15 cellular contexts compared by ENCODE assay signal in the genomic region with DNA sequence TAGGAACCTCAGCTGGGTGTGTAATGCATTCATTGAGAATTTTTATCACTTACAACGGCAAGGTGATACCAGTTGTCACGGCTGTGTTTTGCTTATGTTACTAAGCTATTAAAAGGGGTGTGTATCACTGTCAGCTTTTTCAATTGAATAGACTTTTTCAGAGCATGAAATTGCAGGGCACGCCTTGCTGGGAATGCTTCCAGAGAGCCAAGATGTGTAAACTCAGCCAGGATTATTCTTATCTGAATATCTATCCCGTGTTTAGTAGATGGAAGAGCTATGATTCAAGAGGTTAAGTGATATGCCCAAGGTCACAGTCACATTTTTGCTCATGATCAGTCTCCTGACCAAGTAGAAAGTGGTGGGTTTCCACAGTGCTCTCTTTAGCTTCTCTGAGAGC. TPM values are rescaled to one million over a fixed set of nuclear protein-coding genes. Genes with fewer than 3 reads are reported as not detected.
DNase-seq lines count a peak whose midpoint lies in the region; ATAC-seq and TF ChIP-seq lines count a peak whose summit lies in the region.
"Had no signal": no experiment of that assay in that cellular context is flagged by ENCODE, and none has a peak within 500 bp of the region (broad histone marks: within the 10 kb centered on the region; RNA-seq: fewer than 3 reads in every experiment).

No MANE protein-coding gene starts in this region.

- no peaks in the 10 kb centered on the region for H3K36me3 Mint-ChIP-seq in T-helper 17 cell (ENCODE audit: low read depth)
- H3K36me3 Mint-ChIP-seq: neural progenitor cell had no signal

- peaks cover 0 to 39% (median 4%) of the 10 kb centered on the region in 4 donors for H3K4me1 ChIP-seq in Peyer's patch
- H3K4me1 ChIP-seq: neural progenitor cell had no signal

- TF ChIP-seq CTCF in AG10803 (conservative IDR thresholded peaks at IDR 0.05; ENCODE audit: low read length) (no peak), Peyer's patch (IDR thresholded peaks at IDR 0.05) (no peak)

- peak; percentile 28 for DNase-seq in AG10803 (ENCODE audit: low read depth)
- DNase-seq in M059J (ENCODE audit: low read depth), result peak; percentile 77
- peak in 2 of 3 donors; percentile 78 to 90 for DNase-seq in Peyer's patch
- peak; percentile 59 for DNase-seq in foreskin melanocyte
- DNase-seq in NCI-H1694 treated with DMSO at 0.1 percent for 48 hours (lab: John Stamatoyannopoulos, UW), result no peak
- DNase-seq in T-helper 17 cell, result no peak
- no peak for DNase-seq in activated CD8-positive, alpha-beta memory T cell treated with anti-CD3 and anti-CD28 coated beads, Interleukin-2, amount 50 U/mL, for 48 hours
- DNase-seq in glomerular visceral epithelial cell (ENCODE audit: extremely low spot score), result no peak
- DNase-seq: activated CD4-positive, CD25-positive, alpha-beta regulatory T cell treated with anti-CD3 and anti-CD28 coated beads, Interleukin-2, amount 50 U/mL, for 72 hours; kidney; SK-N-SH had no signal

- H3K27ac Mint-ChIP-seq in T-helper 17 cell, result no peak overlapping the region
- H3K27ac Mint-ChIP-seq: activated T-helper 1 cell treated with anti-CD3 and anti-CD28 coated beads, Interleukin-12 subunit alpha, Interleukin-12 subunit beta, Interleukin-2, Interleukin-4 antibody, amounts not matched to agents 30 ng/mL and 10 ng/mL and 1 ng/mL, durations not matched to agents 14 hours and 24 hours and 36 hours; B cell; neural progenitor cell had no signal

- ATAC-seq in T-helper 17 cell, result no peak

- no peak overlapping the region for H3K4me3 ChIP-seq in AG10803 (ENCODE audit: low read length)
- H3K4me3 ChIP-seq in Peyer's patch, result no peak overlapping the region
- H3K4me3 ChIP-seq: neural progenitor cell had no signal

- peak overlapping the region in 3 of 4 donors; percentile 64 to 85 (median 84) for H3K27ac ChIP-seq in Peyer's patch
- H3K27ac ChIP-seq: neural progenitor cell had no signal

- H3K4me3 Mint-ChIP-seq in T-helper 17 cell, result no peak overlapping the region
- H3K4me3 Mint-ChIP-seq: activated T-helper 1 cell treated with anti-CD3 and anti-CD28 coated beads, Interleukin-12 subunit alpha, Interleukin-12 subunit beta, Interleukin-2, Interleukin-4 antibody, amounts not matched to agents 30 ng/mL and 10 ng/mL and 1 ng/mL, durations not matched to agents 14 hours and 24 hours and 36 hours; B cell; neural progenitor cell had no signal

- no peaks in the 10 kb centered on the region for H3K27me3 ChIP-seq in Peyer's patch

- H3K9me3 ChIP-seq in Peyer's patch (no peaks in the 10 kb centered on the region), T-helper 17 cell (ENCODE audit: control insufficient read depth, low read length, poor library complexity, severe bottlenecking) (no peaks in the 10 kb centered on the region)
- H3K9me3 ChIP-seq: SK-N-SH had no signal

- TF ChIP-seq POLR2A in Peyer's patch (IDR thresholded peaks at IDR 0.05), result no peak

- H3K27me3 Mint-ChIP-seq in T-helper 17 cell, result peaks cover 74% of the 10 kb centered on the region

- no peaks in the 10 kb centered on the region for H3K4me1 Mint-ChIP-seq in T-helper 17 cell
- H3K4me1 Mint-ChIP-seq: B cell, neural progenitor cell had no signal

- no peaks in the 10 kb centered on the region for H3K36me3 ChIP-seq in Peyer's patch
- H3K36me3 ChIP-seq: neural progenitor cell had no signal

RNA-seq across cellular contexts. Expression of a gene that starts 6.6 kb away (rescaled TPM):
- total RNA-seq in M059J (2014; rRNA removed; shearing (Covaris generic)), result not detected in 2 replicates
- total RNA-seq in Peyer's patch (1 to 10 TPM in 2 of 4 donors, not detected in 2; 2.5 to 3.9 TPM), T-helper 17 cell (not detected)
- total RNA-seq: activated T-helper 1 cell treated with anti-CD3 and anti-CD28 coated beads, Interleukin-12 subunit alpha, Interleukin-12 subunit beta, Interleukin-2, Interleukin-4 antibody, amounts not matched to agents 30 ng/mL and 10 ng/mL and 1 ng/mL, durations not matched to agents 14 hours and 24 hours and 36 hours; NCI-H460 had no signal

Comparison
In these comparisons a context has a peak if more than half of its experiments do, and no peak if none do; other contexts are left out.
1. DNase-seq: peak in AG10803 (single experiment), M059J (single experiment), Peyer's patch (2 of 3) and foreskin melanocyte (single experiment); none in NCI-H1694 treated with DMSO at 0.1 percent for 48 hours (single experiment), T-helper 17 cell (0 of 3), activated CD8-positive, alpha-beta memory T cell treated with anti-CD3 and anti-CD28 coated beads, Interleukin-2, amount 50 U/mL, for 48 hours (single experiment) and glomerular visceral epithelial cell (single experiment).